In the genomic region with DNA sequence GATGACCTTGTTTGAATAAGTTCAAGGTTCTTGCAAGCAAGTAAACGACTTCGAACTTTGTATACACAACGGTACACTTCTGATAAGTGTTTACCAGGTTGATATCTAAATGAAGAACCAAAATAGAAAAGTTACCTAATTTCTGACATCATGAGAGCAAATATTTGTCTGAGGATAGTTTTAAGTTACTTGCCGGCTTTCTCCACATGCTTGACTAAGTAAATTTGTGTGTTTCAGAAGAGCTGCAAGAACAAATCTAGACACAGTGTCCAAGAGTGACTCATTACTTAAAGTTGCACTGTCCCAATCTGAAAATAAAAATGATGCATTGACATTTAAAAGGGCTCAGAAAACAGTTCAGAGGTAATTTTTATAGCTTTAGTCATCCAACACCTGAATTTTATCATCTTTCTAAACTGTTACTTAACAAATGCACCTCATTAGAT, we compare ENCODE assay signal across 11 cellular contexts.
DNase-seq lines count a peak whose midpoint lies in the region; ATAC-seq and TF ChIP-seq lines count a peak whose summit lies in the region.
"Had no signal": no experiment of that assay in that cellular context is flagged by ENCODE, and none has a peak within 500 bp of the region (broad histone marks: within the 10 kb centered on the region; RNA-seq: fewer than 3 reads in every experiment).

No MANE protein-coding gene starts in this region.

- no peaks in the 10 kb centered on the region for H3K79me2 ChIP-seq in GM23248 (ENCODE audit: insufficient read depth)

- no peak overlapping the region for H2AFZ ChIP-seq in GM23248

- H3K4me3 Mint-ChIP-seq in stimulated activated memory B cell treated with anti-CD40 and anti-IgM and Interleukin-4, amounts not matched to agents 10 μg/mL and 1 μg/mL and 100 μg/mL, for 72 hours, result no peak overlapping the region

- ATAC-seq in stimulated activated memory B cell treated with anti-CD40 and anti-IgM and Interleukin-4, amounts not matched to agents 10 μg/mL and 1 μg/mL and 100 μg/mL, for 72 hours, result no peak
- ATAC-seq in GM21423 (IDR thresholded peaks at IDR 0.05; ENCODE audit: unreplicated experiment), result no peak

- CTCF ChIA-PET in A673 (lab: Charles Lee), result no interaction called here

- peaks cover 46% of the 10 kb centered on the region for H3K36me3 Mint-ChIP-seq in stimulated activated memory B cell treated with anti-CD40 and anti-IgM and Interleukin-4, amounts not matched to agents 10 μg/mL and 1 μg/mL and 100 μg/mL, for 72 hours

- WGBS in GM23248 (ENCODE audit: low coverage in 1 of 2, low lambda C conversion rate in 2 of 2, missing lambda C conversion rate in 2 of 2), 2 experiments, result 62 to 65% methylated on average over 4 of the region's 4 CpGs

- in situ Hi-C loops in GM23248 (cut with MboI), result no loop called here
- in situ Hi-C loops in ACHN (cut with HindIII; ENCODE audit: low pct_ligation_motif_present, low pct_unique_long_range_greater_than_20kb, low sequenced_read_pairs), result no loop called here

- H3K27me3 ChIP-seq in GM23248 (replicated peaks; ENCODE audit: insufficient read depth) (no peaks in the 10 kb centered on the region), adipocyte (replicated peaks; ENCODE audit: control insufficient read depth, insufficient read depth, low read length) (no peaks in the 10 kb centered on the region), A673 (replicated peaks; ENCODE audit: insufficient read depth, low read depth, low read length, poor library complexity) (no peaks in the 10 kb centered on the region)

- H3K4me1 ChIP-seq in GM23248 (ENCODE audit: insufficient read depth), result peaks cover 16% of the 10 kb centered on the region
- H3K4me1 ChIP-seq in adipocyte (ENCODE audit: control insufficient read depth, insufficient read depth, low read length), result peaks cover 65% of the 10 kb centered on the region
- no peaks in the 10 kb centered on the region for H3K4me1 ChIP-seq in A673 (ENCODE audit: insufficient read depth, low read length, poor library complexity, severe bottlenecking)

- H3K9me3 ChIP-seq in GM23248 (ENCODE audit: low read depth), result no peaks in the 10 kb centered on the region
- H3K9me3 ChIP-seq in adipocyte (ENCODE audit: control insufficient read depth, low read length), result no peaks in the 10 kb centered on the region
- H3K9me3 ChIP-seq in A673 (ENCODE audit: low read depth, low read length, poor library complexity, severe bottlenecking), result no peaks in the 10 kb centered on the region

- no peak for TF ChIP-seq CTCF in A673 (conservative IDR thresholded peaks at IDR 0.05; ENCODE audit: low read depth, low read length)

- H3K27ac Mint-ChIP-seq in stimulated activated memory B cell treated with anti-CD40 and anti-IgM and Interleukin-4, amounts not matched to agents 10 μg/mL and 1 μg/mL and 100 μg/mL, for 72 hours, result peak overlapping the region; percentile 49

- H3K27ac ChIP-seq in GM23248 (peak overlapping the region; percentile 61), A673 (ENCODE audit: low read depth, low read length, poor library complexity, severe bottlenecking) (no peak overlapping the region)

- no peaks in the 10 kb centered on the region for H3K27me3 Mint-ChIP-seq in stimulated activated memory B cell treated with anti-CD40 and anti-IgM and Interleukin-4, amounts not matched to agents 10 μg/mL and 1 μg/mL and 100 μg/mL, for 72 hours

- intact Hi-C loops in A673 (cut with micrococcal nuclease; ENCODE audit: unreplicated experiment), result no loop called here

- BruUV-seq in A673 (replicated peaks; lab: Mats Ljungman, UMichigan), result no TSS peak

- no peak overlapping the region for H3K4me3 ChIP-seq in GM23248
- H3K4me3 ChIP-seq in adipocyte (ENCODE audit: low read length), result peak overlapping the region; percentile 46
- H3K4me3 ChIP-seq in A673 (ENCODE audit: low read depth, low read length, poor library complexity, severe bottlenecking), result no peak overlapping the region

- peaks cover 26% of the 10 kb centered on the region for H3F3A ChIP-seq in GM23248 (ENCODE audit: insufficient read depth)

- H3K9me2 ChIP-seq in GM23248 (ENCODE audit: insufficient read depth), result no peaks in the 10 kb centered on the region

- H3K36me3 ChIP-seq in GM23248 (ENCODE audit: low read depth), result no peaks in the 10 kb centered on the region; the same call in none of the 2 replicates
- H3K36me3 ChIP-seq in adipocyte (ENCODE audit: control insufficient read depth, insufficient read depth, low read length, severe bottlenecking), result peaks cover 24% of the 10 kb centered on the region
- no peaks in the 10 kb centered on the region for H3K36me3 ChIP-seq in A673 (ENCODE audit: insufficient read depth, low read length, poor library complexity, severe bottlenecking)

- DNase-seq in GM23248 (peak; percentile 81), adipocyte (ENCODE audit: low read depth) (peak; percentile 87), glomerular visceral epithelial cell (ENCODE audit: extremely low spot score) (peak; percentile 16), ACHN (no peak), A673 (ENCODE audit: low spot score) (no peak)
- DNase-seq in stimulated activated CD4-positive, alpha-beta T cell treated with anti-CD3 and anti-CD28 coated beads, Interleukin-4, amount 100 ng/mL, for 4 hours, result no peak
- DNase-seq: activated T-cell treated with anti-CD3 and anti-CD28 coated beads, Interleukin-2, amount 50 U/mL, for 48 hours; GF-D8; NCI-H146 had no signal

- H3K4me2 ChIP-seq in GM23248 (ENCODE audit: unreplicated experiment), result peak overlapping the region; percentile 38

- H3K4me1 Mint-ChIP-seq in stimulated activated memory B cell treated with anti-CD40 and anti-IgM and Interleukin-4, amounts not matched to agents 10 μg/mL and 1 μg/mL and 100 μg/mL, for 72 hours, result peaks cover 21% of the 10 kb centered on the region

- H3K9me3 Mint-ChIP-seq in stimulated activated memory B cell treated with anti-CD40 and anti-IgM and Interleukin-4, amounts not matched to agents 10 μg/mL and 1 μg/mL and 100 μg/mL, for 72 hours, result no peaks in the 10 kb centered on the region

- POLR2A ChIA-PET in A673 (lab: Charles Lee; ENCODE audit: low non-redundant PET), result no interaction called here

- H3K9ac ChIP-seq in GM23248, result no peak overlapping the region
- peak overlapping the region; percentile 61 for H3K9ac ChIP-seq in adipocyte (ENCODE audit: low read length)

- H4K20me1 ChIP-seq in GM23248 (ENCODE audit: insufficient read depth), result no peaks in the 10 kb centered on the region

Comparison
In these comparisons a context has a peak if more than half of its experiments do, and no peak if none do; other contexts are left out.
1. DNase-seq: peak in GM23248 (single experiment), adipocyte (single experiment) and glomerular visceral epithelial cell (single experiment); none in stimulated activated CD4-positive, alpha-beta T cell treated with anti-CD3 and anti-CD28 coated beads, Interleukin-4, amount 100 ng/mL, for 4 hours (0 of 2), ACHN (single experiment) and A673 (single experiment).